1 cellular context compared by ENCODE assay signal in the genomic region with DNA sequence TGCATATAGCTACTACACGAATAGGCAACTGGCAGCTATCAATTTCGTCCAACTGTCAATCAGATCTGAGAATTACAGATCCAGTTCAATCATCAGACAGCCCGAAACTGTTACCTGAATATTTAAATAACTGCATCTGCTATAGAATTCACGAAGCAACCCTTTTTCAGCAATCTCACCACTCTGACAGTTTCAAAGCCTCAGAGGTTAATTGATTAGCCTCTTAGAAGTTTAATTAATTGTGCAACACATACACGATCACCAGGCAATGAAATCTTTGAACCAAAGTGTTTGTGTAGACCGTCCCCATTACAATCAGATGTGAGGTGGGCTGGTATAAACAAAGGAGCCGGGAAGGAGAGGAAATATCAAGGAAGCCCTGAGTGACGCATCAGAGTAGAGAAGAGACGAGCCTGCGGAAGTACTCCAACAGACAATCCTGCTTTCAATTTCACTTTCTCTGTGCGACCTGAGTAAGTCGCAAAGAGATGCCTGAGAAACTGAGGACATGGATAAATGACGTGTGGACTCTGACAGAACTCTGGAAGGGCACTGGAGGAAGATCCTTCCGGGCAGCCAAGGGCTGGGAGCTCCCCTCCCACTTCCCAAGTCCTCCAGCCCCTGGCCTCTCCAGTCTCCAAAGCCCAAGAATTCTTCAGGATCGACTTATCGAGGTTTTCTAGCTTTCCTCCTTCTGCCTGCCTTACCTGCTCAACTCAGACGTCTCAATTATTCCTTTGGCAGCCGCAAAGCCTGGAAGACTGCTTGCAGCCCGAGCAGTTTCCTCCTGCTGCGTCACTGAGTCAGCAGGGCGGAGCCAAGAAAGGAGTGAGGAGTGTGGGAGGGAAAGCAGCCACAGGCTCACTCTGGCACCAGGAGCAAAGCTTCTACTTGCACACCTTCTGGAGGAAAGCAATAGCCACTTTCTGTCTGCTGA.
TF ChIP-seq lines count a peak whose summit lies in the region.

A gene with protein sequence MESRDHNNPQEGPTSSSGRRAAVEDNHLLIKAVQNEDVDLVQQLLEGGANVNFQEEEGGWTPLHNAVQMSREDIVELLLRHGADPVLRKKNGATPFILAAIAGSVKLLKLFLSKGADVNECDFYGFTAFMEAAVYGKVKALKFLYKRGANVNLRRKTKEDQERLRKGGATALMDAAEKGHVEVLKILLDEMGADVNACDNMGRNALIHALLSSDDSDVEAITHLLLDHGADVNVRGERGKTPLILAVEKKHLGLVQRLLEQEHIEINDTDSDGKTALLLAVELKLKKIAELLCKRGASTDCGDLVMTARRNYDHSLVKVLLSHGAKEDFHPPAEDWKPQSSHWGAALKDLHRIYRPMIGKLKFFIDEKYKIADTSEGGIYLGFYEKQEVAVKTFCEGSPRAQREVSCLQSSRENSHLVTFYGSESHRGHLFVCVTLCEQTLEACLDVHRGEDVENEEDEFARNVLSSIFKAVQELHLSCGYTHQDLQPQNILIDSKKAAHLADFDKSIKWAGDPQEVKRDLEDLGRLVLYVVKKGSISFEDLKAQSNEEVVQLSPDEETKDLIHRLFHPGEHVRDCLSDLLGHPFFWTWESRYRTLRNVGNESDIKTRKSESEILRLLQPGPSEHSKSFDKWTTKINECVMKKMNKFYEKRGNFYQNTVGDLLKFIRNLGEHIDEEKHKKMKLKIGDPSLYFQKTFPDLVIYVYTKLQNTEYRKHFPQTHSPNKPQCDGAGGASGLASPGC (minus strand): TSS at position 797 of the 937 bp plus-strand sequence. CDS start 2,450 bp downstream, outside the sequence.

TF ChIP-seq in A549, 52 proteins besides CTCF, POLR2A, EP300 and RAD21 (continued from another document):
- TF ChIP-seq, protein P1, sequence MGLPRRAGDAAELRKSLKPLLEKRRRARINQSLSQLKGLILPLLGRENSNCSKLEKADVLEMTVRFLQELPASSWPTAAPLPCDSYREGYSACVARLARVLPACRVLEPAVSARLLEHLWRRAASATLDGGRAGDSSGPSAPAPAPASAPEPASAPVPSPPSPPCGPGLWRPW (IDR thresholded peaks at IDR 0.05) = no peak
- no peak for TF ChIP-seq RNF2 (IDR thresholded peaks at IDR 0.05; ENCODE audit: borderline replicate concordance, low read depth)
- no peak for TF ChIP-seq MAZ (IDR thresholded peaks at IDR 0.05; ENCODE audit: borderline replicate concordance, low read depth, low read length)
- TF ChIP-seq CHD4 (IDR thresholded peaks at IDR 0.05; ENCODE audit: borderline replicate concordance) = no peak
- TF ChIP-seq, protein P2, sequence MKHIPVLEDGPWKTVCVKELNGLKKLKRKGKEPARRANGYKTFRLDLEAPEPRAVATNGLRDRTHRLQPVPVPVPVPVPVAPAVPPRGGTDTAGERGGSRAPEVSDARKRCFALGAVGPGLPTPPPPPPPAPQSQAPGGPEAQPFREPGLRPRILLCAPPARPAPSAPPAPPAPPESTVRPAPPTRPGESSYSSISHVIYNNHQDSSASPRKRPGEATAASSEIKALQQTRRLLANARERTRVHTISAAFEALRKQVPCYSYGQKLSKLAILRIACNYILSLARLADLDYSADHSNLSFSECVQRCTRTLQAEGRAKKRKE (CRISPR knock-in tag; IDR thresholded peaks at IDR 0.05; ENCODE audit: low read depth) = no peak
- no peak for TF ChIP-seq NPAS2 (CRISPR knock-in tag; IDR thresholded peaks at IDR 0.05; ENCODE audit: borderline replicate concordance)
- TF ChIP-seq ESRRA (IDR thresholded peaks at IDR 0.05; ENCODE audit: borderline replicate concordance, low read length) = no peak
TF ChIP-seq in A549: peak in this region for 0.
